Comparison of ENCODE assay signal across 12 cellular contexts in genomic region chr1:9317072-9317471, GRCh38. TPM values are rescaled to one million over a fixed set of nuclear protein-coding genes. Genes with fewer than 3 reads are reported as not detected.
DNase-seq lines count a peak whose midpoint lies in the region; ATAC-seq and TF ChIP-seq lines count a peak whose summit lies in the region.
"Had no signal": no experiment of that assay in that cellular context is flagged by ENCODE, and none has a peak within 500 bp of the region (broad histone marks: within the 10 kb centered on the region; RNA-seq: fewer than 3 reads in every experiment).

No MANE protein-coding gene starts in this region.

- H3K4me1 ChIP-seq in RWPE2 (ENCODE audit: insufficient read depth, poor library complexity, severe bottlenecking) (peaks cover 25% of the 10 kb centered on the region), fibroblast of lung (ENCODE audit: control insufficient read depth, extremely low read depth, insufficient read depth, low read length) (peaks cover 26% of the 10 kb centered on the region), subcutaneous abdominal adipose tissue (ENCODE audit: control insufficient read depth in 5 of 5, insufficient read depth in 5 of 5, low read length in 5 of 5) (peaks cover 4 to 87% (median 62%) of the 10 kb centered on the region in 5 donors)

- DNase-seq in activated CD8-positive, alpha-beta T cell treated with anti-CD3 and anti-CD28 coated beads for 36 hours: no peak
- DNase-seq in activated CD8-positive, alpha-beta T cell treated with anti-CD3 and anti-CD28 coated beads, Interleukin-2, amount 10 ng/mL, durations not matched to agents 7 days and 5 days: no peak
- DNase-seq in RWPE2 (ENCODE audit: low spot score): no peak
- no peak for DNase-seq in fibroblast of lung (ENCODE audit: low read depth in 2 of 2)
- DNase-seq in Right ventricle myocardium inferior (ENCODE audit: missing footprints): no peak
- no peak for DNase-seq in NAMALWA (ENCODE audit: low spot score)
- DNase-seq: erythroblast, NCI-H446 treated with DMSO at 0.1 percent for 48 hours had no signal

- no peak overlapping the region for H3K9ac ChIP-seq in fibroblast of lung (ENCODE audit: insufficient read depth, low read length)
- H3K9ac ChIP-seq in subcutaneous abdominal adipose tissue (ENCODE audit: low read length in 5 of 5): no peak overlapping the region

- TF ChIP-seq CTCF in activated CD8-positive, alpha-beta T cell treated with anti-CD3 and anti-CD28 coated beads for 36 hours (IDR thresholded peaks at IDR 0.05): no peak
- TF ChIP-seq CTCF in RWPE2 (IDR thresholded peaks at IDR 0.05; ENCODE audit: poor library complexity, severe bottlenecking): no peak
- TF ChIP-seq CTCF in fibroblast of lung (conservative IDR thresholded peaks at IDR 0.05 in 1 of 2, IDR thresholded peaks at IDR 0.05 in 1 of 2; ENCODE audit: low read depth in 1 of 2, low read length in 2 of 2): no peak

- ATAC-seq in activated CD8-positive, alpha-beta T cell treated with anti-CD3 and anti-CD28 coated beads for 36 hours: no peak
- ATAC-seq in activated CD8-positive, alpha-beta T cell treated with anti-CD3 and anti-CD28 coated beads, Interleukin-2, amount 10 ng/mL, durations not matched to agents 7 days and 5 days: no peak
- no peak for ATAC-seq in RWPE2 (ENCODE audit: low read depth)
- no peak for ATAC-seq in Right ventricle myocardium inferior
- ATAC-seq in SK-N-SH treated with all-trans-retinoic acid at 6 μM for 48 hours: no peak

- no peaks in the 10 kb centered on the region for H3K36me3 ChIP-seq in RWPE2 (ENCODE audit: low read depth)
- peaks cover 6% of the 10 kb centered on the region for H3K36me3 ChIP-seq in fibroblast of lung (ENCODE audit: control insufficient read depth, insufficient read depth, low read length)
- peaks cover 0 to 19% (median 10%) of the 10 kb centered on the region in 5 donors for H3K36me3 ChIP-seq in subcutaneous abdominal adipose tissue (ENCODE audit: control insufficient read depth in 5 of 5, insufficient read depth in 5 of 5, low read length in 5 of 5)

- POLR2A ChIA-PET in activated CD8-positive, alpha-beta T cell treated with anti-CD3 and anti-CD28 coated beads for 36 hours (lab: Charles Lee): interaction anchor here (1.3 kb wide), 1 partner anchor 9 kb away, joined by 3 read pairs; no protein-coding TSS in a partner anchor
- POLR2A ChIA-PET in activated CD8-positive, alpha-beta T cell treated with anti-CD3 and anti-CD28 coated beads, Interleukin-2, amount 10 ng/mL, durations not matched to agents 7 days and 5 days (lab: Charles Lee): no interaction called here

- H3K36me3 Mint-ChIP-seq in activated CD8-positive, alpha-beta T cell treated with anti-CD3 and anti-CD28 coated beads for 36 hours (ENCODE audit: low read depth): no peaks in the 10 kb centered on the region
- no peaks in the 10 kb centered on the region for H3K36me3 Mint-ChIP-seq in activated CD8-positive, alpha-beta T cell treated with anti-CD3 and anti-CD28 coated beads, Interleukin-2, amount 10 ng/mL, durations not matched to agents 7 days and 5 days (ENCODE audit: low read depth)

- H2AFZ ChIP-seq in fibroblast of lung (ENCODE audit: low read length): no peak overlapping the region

- peaks cover 37% of the 10 kb centered on the region for H3K4me1 Mint-ChIP-seq in activated CD8-positive, alpha-beta T cell treated with anti-CD3 and anti-CD28 coated beads for 36 hours (ENCODE audit: low read depth)
- H3K4me1 Mint-ChIP-seq in activated CD8-positive, alpha-beta T cell treated with anti-CD3 and anti-CD28 coated beads, Interleukin-2, amount 10 ng/mL, durations not matched to agents 7 days and 5 days (ENCODE audit: low read depth): peaks cover 30% of the 10 kb centered on the region

- peaks cover 82% of the 10 kb centered on the region for H3K79me2 ChIP-seq in fibroblast of lung (ENCODE audit: control insufficient read depth, insufficient read depth, low read length)

- H3K27me3 ChIP-seq in RWPE2 (ENCODE audit: insufficient read depth, poor library complexity, severe bottlenecking) (no peaks in the 10 kb centered on the region), fibroblast of lung (ENCODE audit: control insufficient read depth, insufficient read depth, low read length) (no peaks in the 10 kb centered on the region), subcutaneous abdominal adipose tissue (ENCODE audit: control insufficient read depth in 5 of 5, insufficient read depth in 4 of 5, low read length in 5 of 5) (no peaks in the 10 kb centered on the region)
- H3K27me3 ChIP-seq: heart right ventricle had no signal

- H3K27ac Mint-ChIP-seq in activated CD8-positive, alpha-beta T cell treated with anti-CD3 and anti-CD28 coated beads for 36 hours: peak overlapping the region; percentile 5
- no peak overlapping the region for H3K27ac Mint-ChIP-seq in activated CD8-positive, alpha-beta T cell treated with anti-CD3 and anti-CD28 coated beads, Interleukin-2, amount 10 ng/mL, durations not matched to agents 7 days and 5 days

- H3K4me2 ChIP-seq in fibroblast of lung (ENCODE audit: extremely low read depth, insufficient read depth, low read length): no peak overlapping the region

- H3K27me3 Mint-ChIP-seq in activated CD8-positive, alpha-beta T cell treated with anti-CD3 and anti-CD28 coated beads for 36 hours: peaks cover 1% of the 10 kb centered on the region
- H3K27me3 Mint-ChIP-seq in activated CD8-positive, alpha-beta T cell treated with anti-CD3 and anti-CD28 coated beads, Interleukin-2, amount 10 ng/mL, durations not matched to agents 7 days and 5 days (ENCODE audit: low read depth): no peaks in the 10 kb centered on the region

- H3K9me3 ChIP-seq in RWPE2 (ENCODE audit: severe bottlenecking) (no peaks in the 10 kb centered on the region), fibroblast of lung (ENCODE audit: control insufficient read depth, insufficient read depth, low read depth, low read length) (no peaks in the 10 kb centered on the region), subcutaneous abdominal adipose tissue (ENCODE audit: control insufficient read depth in 5 of 5, low read length in 5 of 5) (no peaks in the 10 kb centered on the region)
- H3K9me3 ChIP-seq: heart right ventricle had no signal

- intact Hi-C loops in activated CD8-positive, alpha-beta T cell treated with anti-CD3 and anti-CD28 coated beads for 36 hours (cut with micrococcal nuclease): no loop called here
- intact Hi-C loops in Right ventricle myocardium inferior (cut with DNase I): no loop called here

- no peaks in the 10 kb centered on the region for H3K9me3 Mint-ChIP-seq in activated CD8-positive, alpha-beta T cell treated with anti-CD3 and anti-CD28 coated beads for 36 hours
- H3K9me3 Mint-ChIP-seq in activated CD8-positive, alpha-beta T cell treated with anti-CD3 and anti-CD28 coated beads, Interleukin-2, amount 10 ng/mL, durations not matched to agents 7 days and 5 days (ENCODE audit: insufficient read depth): no peaks in the 10 kb centered on the region

- H3K27ac ChIP-seq in RWPE2 (ENCODE audit: poor library complexity, severe bottlenecking): peak overlapping the region; percentile 56
- peak overlapping the region; percentile 89 for H3K27ac ChIP-seq in fibroblast of lung (ENCODE audit: insufficient read depth, low read length)
- peak overlapping the region; percentile 49 for H3K27ac ChIP-seq in subcutaneous abdominal adipose tissue (ENCODE audit: low read depth, low read length)
- H3K27ac ChIP-seq: VCaP had no signal

- CTCF ChIA-PET in activated CD8-positive, alpha-beta T cell treated with anti-CD3 and anti-CD28 coated beads for 36 hours (lab: Charles Lee): interaction anchor here (0.6 to 1.1 kb wide), 4 partner anchors 28 to 138 kb away, joined by 3 to 6 read pairs (median 4); no protein-coding TSS in a partner anchor
- CTCF ChIA-PET in activated CD8-positive, alpha-beta T cell treated with anti-CD3 and anti-CD28 coated beads, Interleukin-2, amount 10 ng/mL, durations not matched to agents 7 days and 5 days (lab: Charles Lee): interaction anchor here (1.2 kb wide), 1 partner anchor 27 kb away, joined by 5 read pairs; no protein-coding TSS in a partner anchor

- peak overlapping the region; percentile 50 for H3K4me3 Mint-ChIP-seq in activated CD8-positive, alpha-beta T cell treated with anti-CD3 and anti-CD28 coated beads for 36 hours
- H3K4me3 Mint-ChIP-seq in activated CD8-positive, alpha-beta T cell treated with anti-CD3 and anti-CD28 coated beads, Interleukin-2, amount 10 ng/mL, durations not matched to agents 7 days and 5 days: no peak overlapping the region

- no peak overlapping the region for H3K4me3 ChIP-seq in RWPE2 (ENCODE audit: severe bottlenecking)
- H3K4me3 ChIP-seq in fibroblast of lung (replicated peaks in 1 of 4; ENCODE audit: control extremely low read depth in 1 of 4, insufficient read depth in 1 of 4, low read depth in 3 of 4, low read length in 4 of 4): no peak overlapping the region
- H3K4me3 ChIP-seq in subcutaneous abdominal adipose tissue (ENCODE audit: low read depth in 1 of 5, low read length in 5 of 5): no peak overlapping the region

- H4K20me1 ChIP-seq in fibroblast of lung (ENCODE audit: control insufficient read depth, extremely low read depth, insufficient read depth, low read length): peaks cover 2% of the 10 kb centered on the region

TF ChIP-seq in SK-N-SH treated with all-trans-retinoic acid at 6 μM for 48 hours, 23 proteins besides CTCF, POLR2A, EP300 and RAD21 (continues in another document):
- no peak for TF ChIP-seq CREB5 (CRISPR knock-in tag; IDR thresholded peaks at IDR 0.05; ENCODE audit: low read depth)
- TF ChIP-seq ESRRG (CRISPR knock-in tag; IDR thresholded peaks at IDR 0.05): no peak
- no peak for TF ChIP-seq TOX (CRISPR knock-in tag; IDR thresholded peaks at IDR 0.05; ENCODE audit: borderline replicate concordance)
- TF ChIP-seq PPARA (CRISPR knock-in tag; IDR thresholded peaks at IDR 0.05; ENCODE audit: borderline replicate concordance): no peak

RNA-seq across cellular contexts. Expression of gene SPSB1, which starts 24.4 kb away (rescaled TPM):
- total RNA-seq in activated CD8-positive, alpha-beta T cell treated with anti-CD3 and anti-CD28 coated beads for 36 hours: 1 to 10 TPM; 1.1 to 1.5 TPM
- 1 to 10 TPM; 1.1 TPM for total RNA-seq in activated CD8-positive, alpha-beta T cell treated with anti-CD3 and anti-CD28 coated beads, Interleukin-2, amount 10 ng/mL, durations not matched to agents 7 days and 5 days
- total RNA-seq in fibroblast of lung (20.0 and 20.6 TPM in 2 replicates), Right ventricle myocardium inferior (16.5 TPM)
- 14.3 and 22.1 TPM in 2 replicates for polyA plus RNA-seq in fibroblast of lung
- 16.8 and 23.7 TPM in 2 replicates for polyA plus RNA-seq in fibroblast of lung (2012)
- polyA minus RNA-seq in fibroblast of lung (ENCODE audit: low replicate concordance): 22.8 and 24.7 TPM in 2 replicates
